Comparison of ENCODE assay signal across 15 cellular contexts in genomic region chr3:121658716-121659435, GRCh38. TPM values are rescaled to one million over a fixed set of nuclear protein-coding genes. Genes with fewer than 3 reads are reported as not detected.
DNase-seq lines count a peak whose midpoint lies in the region; ATAC-seq and TF ChIP-seq lines count a peak whose summit lies in the region.
"Had no signal": no experiment of that assay in that cellular context is flagged by ENCODE, and none has a peak within 500 bp of the region (broad histone marks: within the 10 kb centered on the region; RNA-seq: fewer than 3 reads in every experiment).

No MANE protein-coding gene starts in this region.

- H3K27me3 Mint-ChIP-seq in CD14-positive monocyte (ENCODE audit: low read depth in 3 of 3) (no peaks in the 10 kb centered on the region), naive B cell (no peaks in the 10 kb centered on the region)
- H3K27me3 Mint-ChIP-seq in activated T-helper 17 cell treated with anti-CD3 and anti-CD28 coated beads, Interleukin-2, amount 50 U/mL, for 72 hours: no peaks in the 10 kb centered on the region

- intact Hi-C loops in CD14-positive monocyte (cut with micrococcal nuclease) (loop anchor here in 1 of 2 donors (10.0 kb wide), 1 partner anchor 114 kb away; the partner anchor contains the start of gene POLQ), left cardiac atrium (cut with DNase I) (no loop called here)

- ATAC-seq in activated T-helper 17 cell treated with anti-CD3 and anti-CD28 coated beads, Interleukin-2, amount 50 U/mL, for 72 hours (replicated peaks): no peak
- ATAC-seq in naive B cell (ENCODE audit: low read depth in 2 of 2) (no peak), left cardiac atrium (no peak), GM19467 (IDR thresholded peaks at IDR 0.05; ENCODE audit: unreplicated experiment) (no peak), GM21515 (IDR thresholded peaks at IDR 0.05; ENCODE audit: unreplicated experiment) (no peak)

- TF ChIP-seq CTCF in CD14-positive monocyte (IDR thresholded peaks at IDR 0.05) (no peak), GM12865 (IDR thresholded peaks at IDR 0.05; ENCODE audit: insufficient read depth, low read depth, low read length, missing control alignments) (no peak)

- DNase-seq in CD14-positive monocyte (ENCODE audit: low spot score) (no peak), GM12865 (ENCODE audit: low read depth) (no peak), naive B cell (no peak), NAMALWA (ENCODE audit: low spot score) (no peak), left cardiac atrium (no peak)
- DNase-seq: foreskin melanocyte; NCI-H1092; NCI-H226; Peyer's patch; stimulated activated CD4-positive, alpha-beta T cell treated with anti-CD3 and anti-CD28 coated beads, Interleukin-2, amount 100 ng/mL, for 48 hours had no signal

- no peaks in the 10 kb centered on the region for H3K9me3 Mint-ChIP-seq in CD14-positive monocyte
- peaks cover 4% of the 10 kb centered on the region for H3K9me3 Mint-ChIP-seq in activated T-helper 17 cell treated with anti-CD3 and anti-CD28 coated beads, Interleukin-2, amount 50 U/mL, for 72 hours
- peaks cover 0 to 6% (median 0%) of the 10 kb centered on the region in 7 donors for H3K9me3 Mint-ChIP-seq in naive B cell

- H3K27ac Mint-ChIP-seq in CD14-positive monocyte (peak overlapping the region; percentile 99 to 100 (median 100)), naive B cell (peak overlapping the region; percentile 97 to 100 (median 99))
- H3K27ac Mint-ChIP-seq in activated T-helper 17 cell treated with anti-CD3 and anti-CD28 coated beads, Interleukin-2, amount 50 U/mL, for 72 hours: peak overlapping the region; percentile 99

- peaks cover 55 to 62% of the 10 kb centered on the region in 2 donors for H3K36me3 Mint-ChIP-seq in CD14-positive monocyte
- H3K36me3 Mint-ChIP-seq in activated T-helper 17 cell treated with anti-CD3 and anti-CD28 coated beads, Interleukin-2, amount 50 U/mL, for 72 hours (ENCODE audit: low read depth): peaks cover 74% of the 10 kb centered on the region
- H3K36me3 Mint-ChIP-seq in naive B cell: peaks cover 22 to 37% of the 10 kb centered on the region in 2 donors

- peak overlapping the region; percentile 56 for H3K4me3 ChIP-seq in GM12865 (ENCODE audit: low read depth, low read length)
- H3K4me3 ChIP-seq: ascending aorta had no signal

- H3K4me1 Mint-ChIP-seq in CD14-positive monocyte (peaks cover 53% of the 10 kb centered on the region), naive B cell (peaks cover 57 to 73% (median 66%) of the 10 kb centered on the region in 3 donors)
- H3K4me1 Mint-ChIP-seq in activated T-helper 17 cell treated with anti-CD3 and anti-CD28 coated beads, Interleukin-2, amount 50 U/mL, for 72 hours: peaks cover 32% of the 10 kb centered on the region

- H3K4me3 Mint-ChIP-seq in CD14-positive monocyte (peak overlapping the region; percentile 94 to 99), naive B cell (peak overlapping the region; percentile 71 to 100 (median 97))
- H3K4me3 Mint-ChIP-seq in activated T-helper 17 cell treated with anti-CD3 and anti-CD28 coated beads, Interleukin-2, amount 50 U/mL, for 72 hours: peak overlapping the region; percentile 97

RNA-seq across cellular contexts. Expression of gene HCLS1, which starts 1.8 kb away (rescaled TPM):
- 100 to 1,000 TPM; 475 to 483 TPM for polyA plus RNA-seq in CD14-positive monocyte
- total RNA-seq in activated T-helper 17 cell treated with anti-CD3 and anti-CD28 coated beads, Interleukin-2, amount 50 U/mL, for 72 hours: 100 to 1,000 TPM; 255 to 289 TPM
- 100 to 1,000 TPM; 367 to 548 (median 469) TPM for polyA plus RNA-seq in naive B cell (ENCODE audit: low read depth in 6 of 6)
- total RNA-seq in left cardiac atrium: 10 to 100 TPM; 24.2 to 28.9 TPM
- total RNA-seq: G401 had no signal

Comparison
In these comparisons a context has a peak if more than half of its experiments do, and no peak if none do; other contexts are left out.
1. RNA of gene HCLS1, which starts 1.8 kb away (total RNA-seq): 255 to 289 TPM in activated T-helper 17 cell treated with anti-CD3 and anti-CD28 coated beads, Interleukin-2, amount 50 U/mL, for 72 hours; 24.2 to 28.9 TPM in left cardiac atrium; every median in the first group is over 4 times any median in the second.
2. Peak in every context shown above with its lines, with median percentiles within 50 percentile points of each other: H3K27ac Mint-ChIP-seq and H3K4me3 Mint-ChIP-seq.